Comparison of ENCODE assay signal across 10 cellular contexts in genomic region chr6:35140991-35141720, GRCh38. TPM values are rescaled to one million over a fixed set of nuclear protein-coding genes. Genes with fewer than 3 reads are reported as not detected.
DNase-seq lines count a peak whose midpoint lies in the region; ATAC-seq lines count a peak whose summit lies in the region.
"Had no signal": no experiment of that assay in that cellular context is flagged by ENCODE, and none has a peak within 500 bp of the region (broad histone marks: within the 10 kb centered on the region; RNA-seq: fewer than 3 reads in every experiment).

TSS of gene TCP11 (minus strand) at chr6:35141339. CDS start at chr6:35140870, 469 bp downstream.

- POLR2A ChIA-PET in naive thymus-derived CD8-positive, alpha-beta T cell (lab: Charles Lee) = no interaction called here

- WGBS in urinary bladder = 40% methylated on average over 74 of the region's 74 CpGs

- peak within 1 kb of the TSS in 5 of 10 donors; percentile 19 to 72 (median 63) for H3K27ac Mint-ChIP-seq in naive thymus-derived CD8-positive, alpha-beta T cell

- H3K9me3 Mint-ChIP-seq in naive thymus-derived CD8-positive, alpha-beta T cell = no peaks in the 10 kb centered on the region

- H3K27ac ChIP-seq in urinary bladder (ENCODE audit: low read depth) = no peak within 1 kb of the TSS

- ATAC-seq in naive thymus-derived CD8-positive, alpha-beta T cell = peak; percentile 56 to 62
- ATAC-seq in GM18867 (IDR thresholded peaks at IDR 0.05; ENCODE audit: unreplicated experiment) (no peak), HG02763 (IDR thresholded peaks at IDR 0.05; ENCODE audit: unreplicated experiment) (no peak)

- no peaks in the 10 kb centered on the region for H3K36me3 Mint-ChIP-seq in naive thymus-derived CD8-positive, alpha-beta T cell

- H3K36me3 ChIP-seq in urinary bladder (ENCODE audit: insufficient read depth) = no peaks in the 10 kb centered on the region

- H3K4me3 Mint-ChIP-seq in naive thymus-derived CD8-positive, alpha-beta T cell = peak within 1 kb of the TSS; percentile 7 to 77 (median 68)

- peaks cover 8 to 13% (median 11%) of the 10 kb centered on the region in 4 donors for H3K4me1 Mint-ChIP-seq in naive thymus-derived CD8-positive, alpha-beta T cell

- H3K4me1 ChIP-seq in urinary bladder (ENCODE audit: insufficient read depth) = peaks cover 3% of the 10 kb centered on the region

- peak within 1 kb of the TSS; percentile 23 for H3K4me3 ChIP-seq in urinary bladder (ENCODE audit: low read depth, low read length)

- DNase-seq in NCI-H146 (lab: John Stamatoyannopoulos, UW) (peak; percentile 10), NCI-H146 treated with DMSO at 0.1 percent for 48 hours (lab: John Stamatoyannopoulos, UW; ENCODE audit: unreplicated experiment) (no peak), cerebellum (ENCODE audit: low spot score) (no peak)
- peak; percentile 8 for DNase-seq in central memory CD4-positive, alpha-beta T cell
- peak in 8 of 10 donors; percentile 8 to 68 (median 32) for DNase-seq in naive thymus-derived CD8-positive, alpha-beta T cell
- DNase-seq: caudate nucleus had no signal

- peaks cover 9 to 16% (median 10%) of the 10 kb centered on the region in 5 donors for H3K27me3 Mint-ChIP-seq in naive thymus-derived CD8-positive, alpha-beta T cell

RNA-seq across cellular contexts. Expression of gene TCP11, which starts in this region (rescaled TPM):
- total RNA-seq in naive thymus-derived CD8-positive, alpha-beta T cell = not detected
- not detected for polyA plus RNA-seq in naive thymus-derived CD8-positive, alpha-beta T cell
- total RNA-seq in urinary bladder (0.37 TPM), cerebellum (not detected)
- 0.15 TPM for polyA plus RNA-seq in urinary bladder
- total RNA-seq: A172 had no signal

Comparison
In these comparisons a context has a peak if more than half of its experiments do, and no peak if none do; other contexts are left out.
1. DNase-seq: peak in NCI-H146 (single experiment) and central memory CD4-positive, alpha-beta T cell (single experiment); none in NCI-H146 treated with DMSO at 0.1 percent for 48 hours (single experiment) and cerebellum (single experiment).
2. Peak in DNase-seq and ATAC-seq in naive thymus-derived CD8-positive, alpha-beta T cell; RNA of the gene not detected or under 1 TPM.